Comparison of ENCODE assay signal across 23 cellular contexts in genomic region chr6:56640374-56640773, GRCh38.
"Had no signal": no experiment of that assay in that cellular context is flagged by ENCODE, and none has a peak within 500 bp of the region (broad histone marks: within the 10 kb centered on the region; RNA-seq: fewer than 3 reads in every experiment).

No MANE protein-coding gene starts in this region.

- H3K27ac ChIP-seq: brain microvascular endothelial cell, transverse colon had no signal

- ATAC-seq: left lobe of liver; natural killer cell treated with Interleukin-12 subunit alpha and Interleukin-12 subunit beta and Interleukin-15 and Interleukin-18, amount 100 ng/mL, for 72 hours; stimulated activated naive CD8-positive, alpha-beta T cell treated with anti-CD3 and anti-CD28 coated beads, Interleukin-15, Interleukin-2, amounts not matched to agents 100 U/mL and 50 U/mL, for 24 hours; T-cell had no signal

- H3K9me3 ChIP-seq: transverse colon had no signal

- DNase-seq: activated CD4-positive, alpha-beta memory T cell treated with anti-CD3 and anti-CD28 coated beads, Interleukin-2, amount 10 ng/mL, durations not matched to agents 7 days and 5 days; activated CD4-positive, alpha-beta T cell treated with anti-CD3 and anti-CD28 coated beads for 48 hours; activated CD4-positive, CD25-positive, alpha-beta regulatory T cell; activated naive CD4-positive, alpha-beta T cell treated with anti-CD3 and anti-CD28 coated beads for 36 hours; activated T-cell treated with anti-CD3 and anti-CD28 coated beads, Interleukin-2, amount 50 U/mL, for 24 hours; aorta; brain microvascular endothelial cell; foreskin melanocyte; glutamatergic neuron; hypothalamus; kidney; occipital lobe; stimulated activated CD4-positive, alpha-beta T cell treated with anti-CD3 and anti-CD28 coated beads, Interleukin-12 subunit alpha, Interleukin-12 subunit beta, amount 100 ng/mL, for 4 hours; stimulated activated CD4-positive, alpha-beta T cell treated with anti-CD3 and anti-CD28 coated beads, Interleukin-1b, Interleukin-23, amount 100 ng/mL, for 48 hours; stimulated activated naive CD8-positive, alpha-beta T cell treated with anti-CD3 and anti-CD28 coated beads, Interleukin-15, Interleukin-2, amounts not matched to agents 100 U/mL and 50 U/mL, for 24 hours; substantia nigra; T-cell; transverse colon had no signal

- H3K27me3 ChIP-seq: brain microvascular endothelial cell, transverse colon had no signal

- H3K4me3 ChIP-seq: coronary artery, lung, transverse colon had no signal

- FAIRE-seq: endometrium, kidney had no signal
